ENCODE assay signal across 26 cellular contexts in genomic region chr3:127491909-127492308, GRCh38.
"Had no signal": no experiment of that assay in that cellular context is flagged by ENCODE, and none has a peak within 500 bp of the region (broad histone marks: within the 10 kb centered on the region; RNA-seq: fewer than 3 reads in every experiment).

No MANE protein-coding gene starts in this region.

- ATAC-seq: effector memory CD8-positive, alpha-beta T cell; gastrocnemius medialis; heart left ventricle; left cardiac atrium; lower lobe of right lung; sciatic nerve; stimulated activated effector memory CD8-positive, alpha-beta T cell treated with anti-CD3 and anti-CD28 coated beads, Interleukin-12 subunit alpha, Interleukin-12 subunit beta, amount 100 ng/mL, for 72 hours had no signal

- DNase-seq: cerebellar nuclear complex; cortex of kidney; effector memory CD8-positive, alpha-beta T cell; foreskin fibroblast; gastrocnemius medialis; heart left ventricle; hippocampal formation; left cardiac atrium; left ventricle myocardium inferior; lower lobe of right lung; naive B cell; retina; stimulated activated CD4-positive, alpha-beta T cell treated with anti-CD3 and anti-CD28 coated beads, Interleukin-12 subunit alpha, Interleukin-12 subunit beta, amount 100 ng/mL, for 4 hours; stimulated activated CD4-positive, alpha-beta T cell treated with anti-CD3 and anti-CD28 coated beads, Interleukin-1b, Interleukin-23, amount 100 ng/mL, for 48 hours; stimulated activated CD4-positive, alpha-beta T cell treated with anti-CD3 and anti-CD28 coated beads, Interleukin-4, amount 100 ng/mL, for 1 hour; stimulated activated naive CD4-positive, alpha-beta T cell treated with Interleukin-2 at 50 U/mL for 16 hours; stomach; thyroid gland; trophoblast cell had no signal

- H3K4me1 Mint-ChIP-seq: memory B cell; naive B cell; nephron; stimulated activated effector memory CD8-positive, alpha-beta T cell treated with anti-CD3 and anti-CD28 coated beads, Interleukin-12 subunit alpha, Interleukin-12 subunit beta, amount 100 ng/mL, for 72 hours had no signal

- H3K4me3 Mint-ChIP-seq: effector memory CD8-positive, alpha-beta T cell; memory B cell; naive B cell; nephron; neural progenitor cell; stimulated activated effector memory CD8-positive, alpha-beta T cell treated with anti-CD3 and anti-CD28 coated beads, Interleukin-12 subunit alpha, Interleukin-12 subunit beta, amount 100 ng/mL, for 72 hours had no signal

- H3K36me3 Mint-ChIP-seq: memory B cell; naive B cell; neural progenitor cell; stimulated activated effector memory CD8-positive, alpha-beta T cell treated with anti-CD3 and anti-CD28 coated beads, Interleukin-12 subunit alpha, Interleukin-12 subunit beta, amount 100 ng/mL, for 72 hours had no signal

- H3K27me3 ChIP-seq: gastrocnemius medialis, neural progenitor cell, thyroid gland, vagina had no signal

- H3K27ac Mint-ChIP-seq: effector memory CD8-positive, alpha-beta T cell; memory B cell; naive B cell; nephron; neural progenitor cell; stimulated activated effector memory CD8-positive, alpha-beta T cell treated with anti-CD3 and anti-CD28 coated beads, Interleukin-12 subunit alpha, Interleukin-12 subunit beta, amount 100 ng/mL, for 72 hours had no signal

- H3K36me3 ChIP-seq: gastrocnemius medialis, heart left ventricle, left ventricle myocardium inferior, lower lobe of right lung, neural progenitor cell, stomach, thyroid gland, vagina had no signal

- H3K9me3 Mint-ChIP-seq: effector memory CD8-positive, alpha-beta T cell; stimulated activated effector memory CD8-positive, alpha-beta T cell treated with anti-CD3 and anti-CD28 coated beads, Interleukin-12 subunit alpha, Interleukin-12 subunit beta, amount 100 ng/mL, for 72 hours had no signal

- H3K4me3 ChIP-seq: gastrocnemius medialis, heart left ventricle, left ventricle myocardium inferior, lower lobe of right lung, neural progenitor cell, smooth muscle cell, stomach, thyroid gland, vagina had no signal

- H3K27ac ChIP-seq: gastrocnemius medialis, heart left ventricle, left ventricle myocardium inferior, lower lobe of right lung, neural progenitor cell, stomach, thyroid gland, vagina had no signal

- H3K4me1 ChIP-seq: gastrocnemius medialis, heart left ventricle, left ventricle myocardium inferior, lower lobe of right lung, stomach, thyroid gland, vagina had no signal

- H3K9me3 ChIP-seq: gastrocnemius medialis, heart left ventricle, left ventricle myocardium inferior, lower lobe of right lung, stomach, thyroid gland, vagina had no signal
